ENCODE assay signal across 9 cellular contexts in the genomic region with DNA sequence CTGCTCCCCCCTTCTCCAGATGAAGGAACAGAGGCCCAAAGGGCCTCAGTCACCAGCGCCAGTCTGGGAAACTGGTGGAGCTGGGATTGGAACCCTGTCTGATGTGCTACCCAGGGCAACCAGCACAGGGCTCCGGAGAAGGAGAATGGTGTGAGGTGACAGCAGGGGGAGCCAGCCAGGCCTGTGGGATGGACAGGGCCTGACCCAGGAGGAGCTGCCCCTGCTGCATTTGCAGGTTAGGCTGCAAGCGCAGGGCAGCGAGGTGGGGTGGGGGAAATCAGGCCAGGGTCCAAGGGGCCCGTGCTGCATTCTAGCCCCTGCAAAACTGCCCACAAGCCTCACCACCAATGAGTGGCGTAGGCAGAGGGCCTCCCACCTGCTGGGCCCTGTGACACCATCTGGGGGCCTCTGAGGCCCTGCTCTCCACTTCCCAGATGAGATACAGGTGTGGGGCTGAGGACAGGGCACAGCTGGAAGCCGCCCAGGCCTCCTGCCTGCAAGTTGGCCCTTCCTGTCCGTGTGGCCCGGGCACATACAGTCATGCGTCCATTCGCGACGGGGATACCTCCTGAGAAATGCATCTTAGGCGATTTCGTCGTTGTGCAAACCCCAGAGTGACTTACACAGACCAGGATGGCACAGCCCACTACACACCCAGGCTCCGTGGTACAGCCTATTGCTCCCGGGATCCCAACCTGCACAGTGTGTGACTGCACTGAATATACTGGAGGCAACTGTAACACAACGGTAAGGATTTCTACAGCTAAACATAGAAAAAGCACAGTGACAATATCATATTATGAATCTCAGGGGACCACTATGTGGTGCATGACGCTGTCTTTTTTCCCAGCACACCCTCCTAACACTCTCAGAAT. TPM values are rescaled to one million over a fixed set of nuclear protein-coding genes. Genes with fewer than 3 reads are reported as not detected.
DNase-seq lines count a peak whose midpoint lies in the region; ATAC-seq and TF ChIP-seq lines count a peak whose summit lies in the region.
"Had no signal": no experiment of that assay in that cellular context is flagged by ENCODE, and none has a peak within 500 bp of the region (broad histone marks: within the 10 kb centered on the region; RNA-seq: fewer than 3 reads in every experiment).

No MANE protein-coding gene starts in this region.

- ATAC-seq in foreskin keratinocyte: peak; percentile 10

- no peaks in the 10 kb centered on the region for H3K4me1 ChIP-seq in foreskin keratinocyte

- H3K27ac ChIP-seq in foreskin keratinocyte: no peak overlapping the region

- peak; percentile 1 for DNase-seq in activated CD4-positive, alpha-beta T cell treated with anti-CD3 and anti-CD28 coated beads for 48 hours
- no peak for DNase-seq in activated CD4-positive, alpha-beta T cell treated with anti-CD3 and anti-CD28 coated beads, Interleukin-2, amount 50 U/mL, for 4 hours
- peak; percentile 33 for DNase-seq in RPMI8226
- no peak for DNase-seq in foreskin keratinocyte
- peak; percentile 24 for DNase-seq in stimulated activated CD8-positive, alpha-beta memory T cell treated with anti-CD3 and anti-CD28 coated beads, Interleukin-4, amount 100 ng/mL, for 48 hours
- no peak for DNase-seq in DMS79 treated with DMSO at 0.1 percent for 48 hours (lab: John Stamatoyannopoulos, UW)
- no peak for DNase-seq in NCI-H146 (lab: John Stamatoyannopoulos, UW)
- no peak for DNase-seq in cerebellum (ENCODE audit: low spot score)
- DNase-seq: naive B cell had no signal

- H3K27me3 ChIP-seq in foreskin keratinocyte: peaks cover 32% of the 10 kb centered on the region

- peak; percentile 14 for TF ChIP-seq CTCF in foreskin keratinocyte (conservative IDR thresholded peaks at IDR 0.05)

RNA-seq across cellular contexts. Expression of gene RASGEF1A, which starts 45.2 kb away (rescaled TPM):
- total RNA-seq in foreskin keratinocyte (8.2 and 10.1 TPM in 2 replicates), cerebellum (4.4 TPM)
- 4.7 and 5.8 TPM in 2 replicates for polyA plus RNA-seq in foreskin keratinocyte

Comparison
In these comparisons a context has a peak if more than half of its experiments do, and no peak if none do; other contexts are left out.
1. DNase-seq: peak in activated CD4-positive, alpha-beta T cell treated with anti-CD3 and anti-CD28 coated beads for 48 hours (single experiment), RPMI8226 (single experiment) and stimulated activated CD8-positive, alpha-beta memory T cell treated with anti-CD3 and anti-CD28 coated beads, Interleukin-4, amount 100 ng/mL, for 48 hours (single experiment); none in activated CD4-positive, alpha-beta T cell treated with anti-CD3 and anti-CD28 coated beads, Interleukin-2, amount 50 U/mL, for 4 hours (0 of 2), foreskin keratinocyte (0 of 2), DMS79 treated with DMSO at 0.1 percent for 48 hours (single experiment), NCI-H146 (single experiment) and cerebellum (single experiment).